Comparison of ENCODE assay signal across 25 cellular contexts in the genomic region with DNA sequence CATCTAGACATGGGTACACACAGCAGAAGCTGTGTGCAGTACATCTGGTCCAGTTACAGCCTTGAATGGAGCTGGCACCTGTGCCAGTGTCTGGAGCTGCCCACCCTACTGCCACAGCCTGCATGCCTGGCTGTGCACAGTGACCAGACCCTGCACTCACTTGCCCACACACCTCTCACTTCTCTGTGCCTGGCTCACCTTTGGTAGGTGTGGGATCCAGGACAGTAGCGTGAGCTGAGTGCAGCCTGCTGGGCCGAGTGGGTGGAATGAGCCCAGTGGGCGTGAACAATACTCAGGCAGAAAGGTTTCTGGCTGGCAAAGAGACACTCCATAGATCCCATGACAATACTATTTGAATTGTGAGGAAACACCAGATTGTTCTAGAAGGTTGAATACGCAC.
A peak's percentile ranks its signal among the peaks of the same experiment; 100 is the strongest.
DNase-seq lines count a peak whose midpoint lies in the region; ATAC-seq and TF ChIP-seq lines count a peak whose summit lies in the region.
"Had no signal": no experiment of that assay in that cellular context is flagged by ENCODE, and none has a peak within 500 bp of the region (broad histone marks: within the 10 kb centered on the region; RNA-seq: fewer than 3 reads in every experiment).

No MANE protein-coding gene starts in this region.

- no peak overlapping the region for H3K4me2 ChIP-seq in neuronal stem cell (ENCODE audit: insufficient read depth, low read length, poor library complexity, severe bottlenecking)
- H3K4me2 ChIP-seq: KMS-11 had no signal

- no peak overlapping the region for H3K23ac ChIP-seq in neuronal stem cell (ENCODE audit: low read depth, low read length, poor library complexity)

- no peaks in the 10 kb centered on the region for H3K4me1 ChIP-seq in neuronal stem cell (ENCODE audit: control insufficient read depth in 2 of 2, insufficient read depth in 1 of 2, low read depth in 1 of 2, low read length in 2 of 2)

- no peak overlapping the region for H2AK5ac ChIP-seq in neuronal stem cell (ENCODE audit: low read depth, low read length)

- H3K9me3 ChIP-seq in neuronal stem cell (replicated peaks in 1 of 2; ENCODE audit: control insufficient read depth in 2 of 2, insufficient read depth in 1 of 2, low read depth in 1 of 2, low read length in 2 of 2), result peaks cover 0 to 5% of the 10 kb centered on the region in 2 donors

- no peak for TF ChIP-seq EP300 in Ishikawa (IDR thresholded peaks at IDR 0.05; ENCODE audit: borderline replicate concordance)

- no CpG with 5 or more reads among the region's 4 CpGs for WGBS in neuronal stem cell (ENCODE audit: extremely low coverage in 2 of 2, insufficient read length in 2 of 2, insufficient replicate concordance in 1 of 2), 2 donors

- H2BK12ac ChIP-seq in neuronal stem cell (ENCODE audit: low read length), result peak overlapping the region; percentile 18

- DNase-seq in cerebellum (ENCODE audit: low spot score) (peak; percentile 4), neuronal stem cell (ENCODE audit: low spot score) (no peak), CD1c-positive myeloid dendritic cell (ENCODE audit: extremely low spot score) (no peak), retina (no peak)
- DNase-seq: CD8-positive, alpha-beta memory T cell; DMS 273 treated with DMSO at 0.1 percent for 48 hours; DMS79 treated with DMSO at 0.1 percent for 48 hours; GM23248; H9; HFFc6; IMR-90; NCI-H1048; NCI-H1417; NCI-H1694; NCI-H2029 treated with DMSO at 0.1 percent for 48 hours; NCI-H446 treated with DMSO at 0.1 percent for 48 hours; NCI-H526 treated with DMSO at 0.1 percent for 48 hours; SHP77 had no signal

- peak overlapping the region; percentile 23 for H3K18ac ChIP-seq in neuronal stem cell (ENCODE audit: low read length)

- no peak overlapping the region for H2BK5ac ChIP-seq in neuronal stem cell (ENCODE audit: low read length)

- H3K36me3 ChIP-seq in neuronal stem cell (replicated peaks in 1 of 2; ENCODE audit: control insufficient read depth in 2 of 2, insufficient read depth in 2 of 2, low read length in 2 of 2), result no peaks in the 10 kb centered on the region

- H4K91ac ChIP-seq in neuronal stem cell (ENCODE audit: low read depth, low read length, poor library complexity), result no peak overlapping the region

- H3K27me3 ChIP-seq in neuronal stem cell (ENCODE audit: control insufficient read depth in 3 of 3, insufficient read depth in 3 of 3, low read depth in 1 of 3, low read length in 3 of 3), result no peaks in the 10 kb centered on the region

- no peak overlapping the region for H4K8ac ChIP-seq in neuronal stem cell (ENCODE audit: low read depth, low read length)

- peak overlapping the region; percentile 32 for H3K14ac ChIP-seq in neuronal stem cell (ENCODE audit: low read length)

- TF ChIP-seq RAD21 in Ishikawa (IDR thresholded peaks at IDR 0.05; ENCODE audit: low read depth), result no peak

- H2BK120ac ChIP-seq in neuronal stem cell (ENCODE audit: low read depth, low read length), result no peak overlapping the region

- no peak overlapping the region for H3K4me3 ChIP-seq in neuronal stem cell (ENCODE audit: low read length in 2 of 2)
- H3K4me3 ChIP-seq: GM23248 had no signal

- H3K27ac ChIP-seq in neuronal stem cell (replicated peaks; ENCODE audit: low read length) (no peak overlapping the region), temporal lobe (ENCODE audit: low read depth, low read length) (peak overlapping the region; percentile 3)
- H3K27ac ChIP-seq: C4-2B, GM23248, KMS-11, RWPE1 had no signal

- peak overlapping the region; percentile 75 for H3K9ac ChIP-seq in neuronal stem cell (ENCODE audit: low read depth, low read length, poor library complexity)
- H3K9ac ChIP-seq: GM23248, KMS-11 had no signal

- H3K4ac ChIP-seq in neuronal stem cell (ENCODE audit: low read length), result peak overlapping the region; percentile 24

- H3K79me1 ChIP-seq in neuronal stem cell (ENCODE audit: low read depth, low read length), result no peaks in the 10 kb centered on the region

- no peak for ATAC-seq in GM19351 (IDR thresholded peaks at IDR 0.05; ENCODE audit: unreplicated experiment)
- ATAC-seq: Panc1 had no signal

- peak overlapping the region; percentile 8 for H2AFZ ChIP-seq in neuronal stem cell (ENCODE audit: low read length)
- H2AFZ ChIP-seq: GM23248 had no signal

- no peak overlapping the region for H2BK15ac ChIP-seq in neuronal stem cell (ENCODE audit: low read length)

TF ChIP-seq in Ishikawa, 13 proteins besides CTCF, POLR2A, EP300 and RAD21:
- TF ChIP-seq FOXM1 (IDR thresholded peaks at IDR 0.05; ENCODE audit: borderline replicate concordance, low read depth) (no peak), TAF1 (IDR thresholded peaks at IDR 0.05; ENCODE audit: low read depth) (no peak), EGR1 (IDR thresholded peaks at IDR 0.05) (peak; percentile 22; the same call in 1 of the 2 replicates)
